In genomic region chr7:73831656-73832579, GRCh38 we compare ENCODE assay signal across 11 cellular contexts. TPM values are rescaled to one million over a fixed set of nuclear protein-coding genes. Genes with fewer than 3 reads are reported as not detected.
DNase-seq lines count a peak whose midpoint lies in the region; TF ChIP-seq lines count a peak whose summit lies in the region.
"Had no signal": no experiment of that assay in that cellular context is flagged by ENCODE, and none has a peak within 500 bp of the region (broad histone marks: within the 10 kb centered on the region; RNA-seq: fewer than 3 reads in every experiment).

No MANE protein-coding gene starts in this region.

- peak overlapping the region; percentile 99 for H3K27ac ChIP-seq in PC-9
- peak overlapping the region; percentile 89 for H3K27ac ChIP-seq in suprapubic skin

- in situ Hi-C loops in ACHN (cut with HindIII; ENCODE audit: low pct_ligation_motif_present, low pct_unique_long_range_greater_than_20kb, low sequenced_read_pairs): no loop called here

- H3K36me3 ChIP-seq in PC-9 (ENCODE audit: low read depth) (peaks cover 10% of the 10 kb centered on the region), suprapubic skin (no peaks in the 10 kb centered on the region)

- TF ChIP-seq CTCF in PC-9 (conservative IDR thresholded peaks at IDR 0.05): no peak
- no peak for TF ChIP-seq CTCF in suprapubic skin (IDR thresholded peaks at IDR 0.05)

- CTCF ChIA-PET in PC-9 (lab: Charles Lee): interaction anchor here (0.7 to 1.4 kb wide), 3 partner anchors 15 to 93 kb away, joined by 5 to 11 read pairs (median 8); partner anchors contain the start of gene ABHD11

- H3K79me2 ChIP-seq in PC-9 (ENCODE audit: low read depth): peaks cover 45% of the 10 kb centered on the region

- H3K9me3 ChIP-seq in PC-9 (ENCODE audit: insufficient read depth, low read depth) (no peaks in the 10 kb centered on the region), suprapubic skin (no peaks in the 10 kb centered on the region)

- 52% methylated on average over 16 of the region's 28 CpGs for WGBS in suprapubic skin

- no peaks in the 10 kb centered on the region for H3K27me3 ChIP-seq in PC-9 (ENCODE audit: insufficient read depth, low read depth)
- no peaks in the 10 kb centered on the region for H3K27me3 ChIP-seq in suprapubic skin

- BruUV-seq in PC-9 (replicated peaks; lab: Mats Ljungman, UMichigan): TSS peak; percentile 7

- H3F3A ChIP-seq in PC-9 (ENCODE audit: insufficient read depth, low read depth): peaks cover 68% of the 10 kb centered on the region

- H3K4me3 ChIP-seq in PC-9 (peak overlapping the region; percentile 97), suprapubic skin (peak overlapping the region; percentile 47)

- POLR2A ChIA-PET in PC-9 (lab: Charles Lee; ENCODE audit: unreplicated experiment): interaction anchor here (0.6 to 3.1 kb wide), 12 partner anchors 9 to 299 kb away, joined by 3 to 63 read pairs (median 18); partner anchors contain the start of genes ABHD11, CLDN3 and METTL27

- TF ChIP-seq POLR2A in suprapubic skin (IDR thresholded peaks at IDR 0.05): no peak

- no peak overlapping the region for H2AFZ ChIP-seq in PC-9

- no peak for TF ChIP-seq EP300 in suprapubic skin (IDR thresholded peaks at IDR 0.05)

- peak overlapping the region; percentile 98 for H3K4me2 ChIP-seq in PC-9

- intact Hi-C loops in PC-9 (cut with micrococcal nuclease; ENCODE audit: unreplicated experiment): no loop called here

- DNase-seq in LoVo (ENCODE audit: low spot score) (peak; percentile 87), PC-9 (peak; percentile 85 to 95), iPS-NIHi7 (ENCODE audit: extremely low spot score) (peak; percentile 76), suprapubic skin (ENCODE audit: low spot score in 2 of 2) (peak in 1 of 2 donors; percentile 87), AG20443 (ENCODE audit: low spot score) (no peak), ACHN (no peak)
- no peak for DNase-seq in effector CD8-positive, alpha-beta T cell (lab: John Stamatoyannopoulos, UW)
- no peak for DNase-seq in activated effector memory CD4-positive, alpha-beta T cell treated with anti-CD3 and anti-CD28 coated beads, Interleukin-2, amount 50 U/mL, for 16 hours
- DNase-seq: activated CD8-positive, alpha-beta memory T cell treated with anti-CD3 and anti-CD28 coated beads, Interleukin-2, amount 10 ng/mL, durations not matched to agents 7 days and 5 days had no signal

- no peaks in the 10 kb centered on the region for H3K9me2 ChIP-seq in PC-9 (ENCODE audit: insufficient read depth)

- peaks cover 9% of the 10 kb centered on the region for H4K20me1 ChIP-seq in PC-9 (ENCODE audit: insufficient read depth)

- peaks cover 39% of the 10 kb centered on the region for H3K4me1 ChIP-seq in PC-9 (replicated peaks; ENCODE audit: insufficient read depth)
- H3K4me1 ChIP-seq in suprapubic skin: peaks cover 59% of the 10 kb centered on the region

RNA-seq across cellular contexts. Expression of gene CLDN4, which starts 1.1 kb away (rescaled TPM):
- total RNA-seq in PC-9 (2021): 498 and 602 TPM in 2 replicates
- 100 to 1,000 TPM in 3 of 4 donors, 10 to 100 TPM in 1; 82.6 to 389 (median 254) TPM for total RNA-seq in suprapubic skin

RNA-seq across cellular contexts. Expression of gene METTL27, which starts 10.4 kb away (rescaled TPM):
- total RNA-seq in PC-9 (2021): 23.2 and 34.7 TPM in 2 replicates
- total RNA-seq in suprapubic skin: 1 to 10 TPM in 3 of 4 donors, not detected in 1; 2.0 to 6.8 (median 2.9) TPM

RNA-seq across cellular contexts. Expression of gene TMEM270, which starts 29.0 kb away (rescaled TPM):
- 0.48 and 0.72 TPM in 2 replicates for total RNA-seq in PC-9 (2021)
- not detected for total RNA-seq in suprapubic skin
- total RNA-seq: activated CD8-positive, alpha-beta memory T cell treated with anti-CD3 and anti-CD28 coated beads, Interleukin-2, amount 10 ng/mL, durations not matched to agents 7 days and 5 days; dermis microvascular lymphatic vessel endothelial cell; omental fat pad had no signal

Comparison
In these comparisons a context has a peak if more than half of its experiments do, and no peak if none do; other contexts are left out.
1. DNase-seq: peak in LoVo (single experiment), PC-9 (2 of 2) and iPS-NIHi7 (single experiment); none in effector CD8-positive, alpha-beta T cell (single experiment), activated effector memory CD4-positive, alpha-beta T cell treated with anti-CD3 and anti-CD28 coated beads, Interleukin-2, amount 50 U/mL, for 16 hours (single experiment), AG20443 (single experiment) and ACHN (single experiment).